In the genomic region with DNA sequence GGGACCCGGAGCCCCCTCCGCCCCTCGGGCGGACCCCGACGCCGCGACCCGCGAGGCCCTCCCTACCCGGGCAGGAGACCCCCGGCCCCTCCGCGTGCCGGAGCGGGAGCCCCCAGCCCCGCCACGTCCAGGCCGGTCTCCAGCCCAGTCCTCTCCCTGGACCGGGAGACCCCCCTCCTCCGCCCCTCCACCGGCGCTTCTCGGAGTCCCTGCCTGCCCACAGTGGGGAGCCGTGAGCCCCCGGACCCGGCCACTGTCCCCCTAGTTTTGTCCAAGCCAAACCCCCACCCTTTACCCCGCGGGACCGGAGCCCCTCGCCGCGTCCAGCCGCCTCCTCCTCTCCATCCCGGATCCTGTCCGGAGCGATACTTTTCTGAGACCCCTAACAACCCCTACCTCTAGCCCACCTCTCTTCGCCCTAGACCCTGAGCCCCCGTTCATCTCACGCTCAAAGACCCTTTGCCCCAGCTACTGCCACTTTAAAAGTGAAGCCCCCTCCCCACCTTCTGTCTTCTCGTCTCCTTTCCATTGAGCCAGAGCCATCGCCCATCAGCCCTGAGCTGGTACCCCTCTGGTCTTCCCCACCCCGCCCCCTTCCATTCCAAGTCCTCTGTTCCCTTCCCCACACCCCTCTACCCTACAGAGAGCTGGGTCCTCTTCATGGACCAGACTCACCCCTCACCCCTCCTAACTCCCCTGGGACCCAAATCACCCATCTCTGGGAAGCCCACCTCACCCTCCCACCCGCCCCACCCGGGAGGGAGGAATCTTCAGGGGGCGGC, we compare ENCODE assay signal across 1 cellular context.
TF ChIP-seq lines count a peak whose summit lies in the region.

No MANE protein-coding gene starts in this region.

TF ChIP-seq in HEK293, 187 proteins besides CTCF, POLR2A, EP300 and RAD21 (continued from another document):
- no peak for TF ChIP-seq ZNF449 (tag by site-specific recombination; IDR thresholded peaks at IDR 0.05)
- no peak for TF ChIP-seq ZNF175 (tag by site-specific recombination; IDR thresholded peaks at IDR 0.05)
- no peak for TF ChIP-seq ZNF514 (tag by site-specific recombination; IDR thresholded peaks at IDR 0.05)
- no peak for TF ChIP-seq ZBTB21 (tag by site-specific recombination; IDR thresholded peaks at IDR 0.05)
- TF ChIP-seq KLF10 (tag by site-specific recombination; IDR thresholded peaks at IDR 0.05): no peak
- TF ChIP-seq ZNF169 (tag by site-specific recombination; IDR thresholded peaks at IDR 0.05): no peak
- TF ChIP-seq ZNF585B (tag by site-specific recombination; IDR thresholded peaks at IDR 0.05): no peak
- TF ChIP-seq SETDB1 (IDR thresholded peaks at IDR 0.05; ENCODE audit: insufficient read length, low read length): no peak
- TF ChIP-seq, protein P1, sequence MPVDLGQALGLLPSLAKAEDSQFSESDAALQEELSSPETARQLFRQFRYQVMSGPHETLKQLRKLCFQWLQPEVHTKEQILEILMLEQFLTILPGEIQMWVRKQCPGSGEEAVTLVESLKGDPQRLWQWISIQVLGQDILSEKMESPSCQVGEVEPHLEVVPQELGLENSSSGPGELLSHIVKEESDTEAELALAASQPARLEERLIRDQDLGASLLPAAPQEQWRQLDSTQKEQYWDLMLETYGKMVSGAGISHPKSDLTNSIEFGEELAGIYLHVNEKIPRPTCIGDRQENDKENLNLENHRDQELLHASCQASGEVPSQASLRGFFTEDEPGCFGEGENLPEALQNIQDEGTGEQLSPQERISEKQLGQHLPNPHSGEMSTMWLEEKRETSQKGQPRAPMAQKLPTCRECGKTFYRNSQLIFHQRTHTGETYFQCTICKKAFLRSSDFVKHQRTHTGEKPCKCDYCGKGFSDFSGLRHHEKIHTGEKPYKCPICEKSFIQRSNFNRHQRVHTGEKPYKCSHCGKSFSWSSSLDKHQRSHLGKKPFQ (tag by site-specific recombination; IDR thresholded peaks at IDR 0.05): no peak
- no peak for TF ChIP-seq ZBTB8A (tag by site-specific recombination; IDR thresholded peaks at IDR 0.05)
